Comparison of ENCODE assay signal across 1 cellular context in the genomic region with DNA sequence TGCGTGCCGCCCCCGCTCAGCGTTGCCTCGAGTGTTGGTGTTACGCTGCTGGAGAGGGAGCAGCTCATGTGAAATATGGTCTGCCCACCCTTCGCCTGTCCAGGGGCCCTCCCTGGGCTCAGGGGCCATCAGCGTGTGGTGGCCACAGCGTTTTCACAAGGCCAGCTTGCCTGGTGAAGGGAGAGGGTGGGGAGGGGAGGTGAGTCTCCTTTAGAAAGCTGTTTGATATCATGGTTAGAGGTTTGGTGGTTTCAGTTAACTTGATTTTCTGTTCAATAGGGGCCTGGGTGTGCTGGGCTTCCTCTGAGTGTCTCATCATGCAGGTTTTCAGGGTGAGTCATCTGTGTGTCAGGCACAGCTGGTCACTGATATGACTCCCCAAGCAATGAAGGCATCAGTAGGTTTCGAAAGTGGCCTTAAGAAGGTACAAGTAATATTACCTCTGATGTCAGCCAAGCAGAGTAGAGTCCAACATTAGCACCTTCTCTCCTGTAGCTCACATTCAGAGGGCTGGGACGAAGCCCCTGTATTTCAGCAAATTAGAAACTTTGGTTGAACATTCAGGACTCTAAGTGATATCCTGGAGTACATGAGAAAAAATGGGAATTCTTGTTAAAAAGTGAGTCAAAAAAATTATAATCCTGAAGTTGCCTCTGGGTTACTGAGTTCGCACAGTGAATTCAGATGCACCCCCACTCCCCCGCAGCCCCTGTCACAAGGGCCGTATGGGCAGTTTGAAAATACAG.
TF ChIP-seq lines count a peak whose summit lies in the region.

No MANE protein-coding gene starts in this region.

TF ChIP-seq in K562, 482 proteins besides CTCF, POLR2A, EP300 and RAD21 (continued from another document and continues in another):
- TF ChIP-seq, protein P1, sequence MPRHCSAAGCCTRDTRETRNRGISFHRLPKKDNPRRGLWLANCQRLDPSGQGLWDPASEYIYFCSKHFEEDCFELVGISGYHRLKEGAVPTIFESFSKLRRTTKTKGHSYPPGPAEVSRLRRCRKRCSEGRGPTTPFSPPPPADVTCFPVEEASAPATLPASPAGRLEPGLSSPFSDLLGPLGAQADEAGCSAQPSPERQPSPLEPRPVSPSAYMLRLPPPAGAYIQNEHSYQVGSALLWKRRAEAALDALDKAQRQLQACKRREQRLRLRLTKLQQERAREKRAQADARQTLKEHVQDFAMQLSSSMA (CRISPR knock-in tag; IDR thresholded peaks at IDR 0.05): no peak
- TF ChIP-seq GABPA (tag; conservative IDR thresholded peaks at IDR 0.05; ENCODE audit: low read depth) (no peak), ZZZ3 (IDR thresholded peaks at IDR 0.05) (no peak), BDP1 (IDR thresholded peaks at IDR 0.05; ENCODE audit: insufficient read depth, insufficient read length) (no peak), NFATC3 (IDR thresholded peaks at IDR 0.05) (no peak), ZNF507 (tag; conservative IDR thresholded peaks at IDR 0.05) (no peak), EGR1 (conservative IDR thresholded peaks at IDR 0.05) (peak; percentile 91), OTX1 (CRISPR knock-in tag; IDR thresholded peaks at IDR 0.05) (no peak), RFX5 (IDR thresholded peaks at IDR 0.05; ENCODE audit: low read depth, low read length) (no peak), NONO (IDR thresholded peaks at IDR 0.05; ENCODE audit: low read depth in 2 of 2, low read length in 1 of 2) (no peak), SETDB1 (IDR thresholded peaks at IDR 0.05; ENCODE audit: low read length) (no peak), KAT2B (IDR thresholded peaks at IDR 0.05; ENCODE audit: low read depth, low read length) (no peak), ETS2 (tag; IDR thresholded peaks at IDR 0.05; ENCODE audit: borderline replicate concordance, poor library complexity, severe bottlenecking) (no peak), SAP30 (IDR thresholded peaks at IDR 0.05; ENCODE audit: borderline replicate concordance, insufficient read depth, low read depth, low read length, poor library complexity, severe bottlenecking) (no peak), EP400 (IDR thresholded peaks at IDR 0.05) (no peak), DNMT1 (IDR thresholded peaks at IDR 0.05) (no peak), ILF3 (IDR thresholded peaks at IDR 0.05; ENCODE audit: borderline replicate concordance) (no peak), RFX7 (CRISPR knock-in tag; IDR thresholded peaks at IDR 0.05) (no peak), CHD2 (IDR thresholded peaks at IDR 0.05; ENCODE audit: low read depth, low read length) (no peak), WHSC1 (IDR thresholded peaks at IDR 0.05; ENCODE audit: low read length) (no peak), CTBP1 (IDR thresholded peaks at IDR 0.05; ENCODE audit: borderline replicate concordance) (peak; percentile 65; the same call in 1 of the 2 replicates), ZNF140 (CRISPR knock-in tag; IDR thresholded peaks at IDR 0.05) (no peak), GTF2A2 (tag; IDR thresholded peaks at IDR 0.05) (no peak), DACH1 (IDR thresholded peaks at IDR 0.05; ENCODE audit: partially characterized antibody) (peak; percentile 95), ZNF384 (IDR thresholded peaks at IDR 0.05; ENCODE audit: low read depth, low read length) (no peak), MAZ (CRISPR knock-in tag; conservative IDR thresholded peaks at IDR 0.05 in 1 of 2, IDR thresholded peaks at IDR 0.05 in 1 of 2) (no peak), SP1 (CRISPR knock-in tag; IDR thresholded peaks at IDR 0.05) (no peak), ZNF274 (IDR thresholded peaks at IDR 0.05; ENCODE audit: borderline replicate concordance, low read depth, low read length) (no peak), IRF2 (CRISPR knock-in tag; IDR thresholded peaks at IDR 0.05) (no peak), NR4A1 (CRISPR knock-in tag; IDR thresholded peaks at IDR 0.05) (no peak), NR4A1 (tag; IDR thresholded peaks at IDR 0.05) (no peak), HNRNPUL1 (IDR thresholded peaks at IDR 0.05; ENCODE audit: low read length) (no peak), FOSL1 (tag; conservative IDR thresholded peaks at IDR 0.05) (peak; percentile 99), NEUROD1 (IDR thresholded peaks at IDR 0.05; ENCODE audit: borderline replicate concordance, low read depth, low read length, partially characterized antibody) (peak; percentile 60), ZFPM2 (CRISPR knock-in tag; IDR thresholded peaks at IDR 0.05) (no peak), PTTG1 (tag; IDR thresholded peaks at IDR 0.05; ENCODE audit: low read depth) (no peak), ZNF282 (CRISPR knock-in tag; IDR thresholded peaks at IDR 0.05) (no peak), NFYB (IDR thresholded peaks at IDR 0.05; ENCODE audit: extremely low read depth, insufficient read length) (no peak), RBM15 (IDR thresholded peaks at IDR 0.05; ENCODE audit: insufficient read depth, low read length) (no peak), PHF21A (IDR thresholded peaks at IDR 0.05; ENCODE audit: borderline replicate concordance, low read depth) (no peak), ETV1 (tag; conservative IDR thresholded peaks at IDR 0.05; ENCODE audit: low read depth) (no peak), ZNF586 (CRISPR knock-in tag; conservative IDR thresholded peaks at IDR 0.05) (no peak), RAD51 (IDR thresholded peaks at IDR 0.05; ENCODE audit: borderline replicate concordance, low read depth) (no peak)
- TF ChIP-seq, protein P2, sequence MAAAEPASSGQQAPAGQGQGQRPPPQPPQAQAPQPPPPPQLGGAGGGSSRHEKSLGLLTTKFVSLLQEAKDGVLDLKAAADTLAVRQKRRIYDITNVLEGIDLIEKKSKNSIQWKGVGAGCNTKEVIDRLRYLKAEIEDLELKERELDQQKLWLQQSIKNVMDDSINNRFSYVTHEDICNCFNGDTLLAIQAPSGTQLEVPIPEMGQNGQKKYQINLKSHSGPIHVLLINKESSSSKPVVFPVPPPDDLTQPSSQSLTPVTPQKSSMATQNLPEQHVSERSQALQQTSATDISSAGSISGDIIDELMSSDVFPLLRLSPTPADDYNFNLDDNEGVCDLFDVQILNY (CRISPR knock-in tag; IDR thresholded peaks at IDR 0.05): no peak
- TF ChIP-seq, protein P3, sequence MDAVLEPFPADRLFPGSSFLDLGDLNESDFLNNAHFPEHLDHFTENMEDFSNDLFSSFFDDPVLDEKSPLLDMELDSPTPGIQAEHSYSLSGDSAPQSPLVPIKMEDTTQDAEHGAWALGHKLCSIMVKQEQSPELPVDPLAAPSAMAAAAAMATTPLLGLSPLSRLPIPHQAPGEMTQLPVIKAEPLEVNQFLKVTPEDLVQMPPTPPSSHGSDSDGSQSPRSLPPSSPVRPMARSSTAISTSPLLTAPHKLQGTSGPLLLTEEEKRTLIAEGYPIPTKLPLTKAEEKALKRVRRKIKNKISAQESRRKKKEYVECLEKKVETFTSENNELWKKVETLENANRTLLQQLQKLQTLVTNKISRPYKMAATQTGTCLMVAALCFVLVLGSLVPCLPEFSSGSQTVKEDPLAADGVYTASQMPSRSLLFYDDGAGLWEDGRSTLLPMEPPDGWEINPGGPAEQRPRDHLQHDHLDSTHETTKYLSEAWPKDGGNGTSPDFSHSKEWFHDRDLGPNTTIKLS (IDR thresholded peaks at IDR 0.05; ENCODE audit: borderline replicate concordance, low read depth): no peak
- TF ChIP-seq, protein P4, sequence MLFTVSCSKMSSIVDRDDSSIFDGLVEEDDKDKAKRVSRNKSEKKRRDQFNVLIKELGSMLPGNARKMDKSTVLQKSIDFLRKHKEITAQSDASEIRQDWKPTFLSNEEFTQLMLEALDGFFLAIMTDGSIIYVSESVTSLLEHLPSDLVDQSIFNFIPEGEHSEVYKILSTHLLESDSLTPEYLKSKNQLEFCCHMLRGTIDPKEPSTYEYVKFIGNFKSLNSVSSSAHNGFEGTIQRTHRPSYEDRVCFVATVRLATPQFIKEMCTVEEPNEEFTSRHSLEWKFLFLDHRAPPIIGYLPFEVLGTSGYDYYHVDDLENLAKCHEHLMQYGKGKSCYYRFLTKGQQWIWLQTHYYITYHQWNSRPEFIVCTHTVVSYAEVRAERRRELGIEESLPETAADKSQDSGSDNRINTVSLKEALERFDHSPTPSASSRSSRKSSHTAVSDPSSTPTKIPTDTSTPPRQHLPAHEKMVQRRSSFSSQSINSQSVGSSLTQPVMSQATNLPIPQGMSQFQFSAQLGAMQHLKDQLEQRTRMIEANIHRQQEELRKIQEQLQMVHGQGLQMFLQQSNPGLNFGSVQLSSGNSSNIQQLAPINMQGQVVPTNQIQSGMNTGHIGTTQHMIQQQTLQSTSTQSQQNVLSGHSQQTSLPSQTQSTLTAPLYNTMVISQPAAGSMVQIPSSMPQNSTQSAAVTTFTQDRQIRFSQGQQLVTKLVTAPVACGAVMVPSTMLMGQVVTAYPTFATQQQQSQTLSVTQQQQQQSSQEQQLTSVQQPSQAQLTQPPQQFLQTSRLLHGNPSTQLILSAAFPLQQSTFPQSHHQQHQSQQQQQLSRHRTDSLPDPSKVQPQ (CRISPR knock-in tag; IDR thresholded peaks at IDR 0.05; ENCODE audit: borderline replicate concordance): no peak
- TF ChIP-seq, protein P5, sequence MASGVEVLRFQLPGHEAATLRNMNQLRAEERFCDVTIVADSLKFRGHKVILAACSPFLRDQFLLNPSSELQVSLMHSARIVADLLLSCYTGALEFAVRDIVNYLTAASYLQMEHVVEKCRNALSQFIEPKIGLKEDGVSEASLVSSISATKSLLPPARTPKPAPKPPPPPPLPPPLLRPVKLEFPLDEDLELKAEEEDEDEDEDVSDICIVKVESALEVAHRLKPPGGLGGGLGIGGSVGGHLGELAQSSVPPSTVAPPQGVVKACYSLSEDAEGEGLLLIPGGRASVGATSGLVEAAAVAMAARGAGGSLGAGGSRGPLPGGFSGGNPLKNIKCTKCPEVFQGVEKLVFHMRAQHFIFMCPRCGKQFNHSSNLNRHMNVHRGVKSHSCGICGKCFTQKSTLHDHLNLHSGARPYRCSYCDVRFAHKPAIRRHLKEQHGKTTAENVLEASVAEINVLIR (CRISPR knock-in tag; IDR thresholded peaks at IDR 0.05): no peak
- TF ChIP-seq, protein P6, sequence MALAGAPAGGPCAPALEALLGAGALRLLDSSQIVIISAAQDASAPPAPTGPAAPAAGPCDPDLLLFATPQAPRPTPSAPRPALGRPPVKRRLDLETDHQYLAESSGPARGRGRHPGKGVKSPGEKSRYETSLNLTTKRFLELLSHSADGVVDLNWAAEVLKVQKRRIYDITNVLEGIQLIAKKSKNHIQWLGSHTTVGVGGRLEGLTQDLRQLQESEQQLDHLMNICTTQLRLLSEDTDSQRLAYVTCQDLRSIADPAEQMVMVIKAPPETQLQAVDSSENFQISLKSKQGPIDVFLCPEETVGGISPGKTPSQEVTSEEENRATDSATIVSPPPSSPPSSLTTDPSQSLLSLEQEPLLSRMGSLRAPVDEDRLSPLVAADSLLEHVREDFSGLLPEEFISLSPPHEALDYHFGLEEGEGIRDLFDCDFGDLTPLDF (CRISPR knock-in tag; IDR thresholded peaks at IDR 0.05): no peak
- TF ChIP-seq, protein P7, sequence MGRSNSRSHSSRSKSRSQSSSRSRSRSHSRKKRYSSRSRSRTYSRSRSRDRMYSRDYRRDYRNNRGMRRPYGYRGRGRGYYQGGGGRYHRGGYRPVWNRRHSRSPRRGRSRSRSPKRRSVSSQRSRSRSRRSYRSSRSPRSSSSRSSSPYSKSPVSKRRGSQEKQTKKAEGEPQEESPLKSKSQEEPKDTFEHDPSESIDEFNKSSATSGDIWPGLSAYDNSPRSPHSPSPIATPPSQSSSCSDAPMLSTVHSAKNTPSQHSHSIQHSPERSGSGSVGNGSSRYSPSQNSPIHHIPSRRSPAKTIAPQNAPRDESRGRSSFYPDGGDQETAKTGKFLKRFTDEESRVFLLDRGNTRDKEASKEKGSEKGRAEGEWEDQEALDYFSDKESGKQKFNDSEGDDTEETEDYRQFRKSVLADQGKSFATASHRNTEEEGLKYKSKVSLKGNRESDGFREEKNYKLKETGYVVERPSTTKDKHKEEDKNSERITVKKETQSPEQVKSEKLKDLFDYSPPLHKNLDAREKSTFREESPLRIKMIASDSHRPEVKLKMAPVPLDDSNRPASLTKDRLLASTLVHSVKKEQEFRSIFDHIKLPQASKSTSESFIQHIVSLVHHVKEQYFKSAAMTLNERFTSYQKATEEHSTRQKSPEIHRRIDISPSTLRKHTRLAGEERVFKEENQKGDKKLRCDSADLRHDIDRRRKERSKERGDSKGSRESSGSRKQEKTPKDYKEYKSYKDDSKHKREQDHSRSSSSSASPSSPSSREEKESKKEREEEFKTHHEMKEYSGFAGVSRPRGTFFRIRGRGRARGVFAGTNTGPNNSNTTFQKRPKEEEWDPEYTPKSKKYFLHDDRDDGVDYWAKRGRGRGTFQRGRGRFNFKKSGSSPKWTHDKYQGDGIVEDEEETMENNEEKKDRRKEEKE (IDR thresholded peaks at IDR 0.05; ENCODE audit: borderline replicate concordance in 1 of 2, control insufficient read depth in 1 of 2, low read depth in 2 of 2, low read length in 1 of 2): no peak
- TF ChIP-seq, protein P8, sequence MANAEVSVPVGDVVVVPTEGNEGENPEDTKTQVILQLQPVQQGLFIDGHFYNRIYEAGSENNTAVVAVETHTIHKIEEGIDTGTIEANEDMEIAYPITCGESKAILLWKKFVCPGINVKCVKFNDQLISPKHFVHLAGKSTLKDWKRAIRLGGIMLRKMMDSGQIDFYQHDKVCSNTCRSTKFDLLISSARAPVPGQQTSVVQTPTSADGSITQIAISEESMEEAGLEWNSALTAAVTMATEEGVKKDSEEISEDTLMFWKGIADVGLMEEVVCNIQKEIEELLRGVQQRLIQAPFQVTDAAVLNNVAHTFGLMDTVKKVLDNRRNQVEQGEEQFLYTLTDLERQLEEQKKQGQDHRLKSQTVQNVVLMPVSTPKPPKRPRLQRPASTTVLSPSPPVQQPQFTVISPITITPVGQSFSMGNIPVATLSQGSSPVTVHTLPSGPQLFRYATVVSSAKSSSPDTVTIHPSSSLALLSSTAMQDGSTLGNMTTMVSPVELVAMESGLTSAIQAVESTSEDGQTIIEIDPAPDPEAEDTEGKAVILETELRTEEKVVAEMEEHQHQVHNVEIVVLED (CRISPR knock-in tag; IDR thresholded peaks at IDR 0.05): no peak
- TF ChIP-seq, protein P9, sequence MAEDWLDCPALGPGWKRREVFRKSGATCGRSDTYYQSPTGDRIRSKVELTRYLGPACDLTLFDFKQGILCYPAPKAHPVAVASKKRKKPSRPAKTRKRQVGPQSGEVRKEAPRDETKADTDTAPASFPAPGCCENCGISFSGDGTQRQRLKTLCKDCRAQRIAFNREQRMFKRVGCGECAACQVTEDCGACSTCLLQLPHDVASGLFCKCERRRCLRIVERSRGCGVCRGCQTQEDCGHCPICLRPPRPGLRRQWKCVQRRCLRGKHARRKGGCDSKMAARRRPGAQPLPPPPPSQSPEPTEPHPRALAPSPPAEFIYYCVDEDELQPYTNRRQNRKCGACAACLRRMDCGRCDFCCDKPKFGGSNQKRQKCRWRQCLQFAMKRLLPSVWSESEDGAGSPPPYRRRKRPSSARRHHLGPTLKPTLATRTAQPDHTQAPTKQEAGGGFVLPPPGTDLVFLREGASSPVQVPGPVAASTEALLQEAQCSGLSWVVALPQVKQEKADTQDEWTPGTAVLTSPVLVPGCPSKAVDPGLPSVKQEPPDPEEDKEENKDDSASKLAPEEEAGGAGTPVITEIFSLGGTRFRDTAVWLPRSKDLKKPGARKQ (CRISPR knock-in tag; IDR thresholded peaks at IDR 0.05): no peak
- TF ChIP-seq, protein P10, sequence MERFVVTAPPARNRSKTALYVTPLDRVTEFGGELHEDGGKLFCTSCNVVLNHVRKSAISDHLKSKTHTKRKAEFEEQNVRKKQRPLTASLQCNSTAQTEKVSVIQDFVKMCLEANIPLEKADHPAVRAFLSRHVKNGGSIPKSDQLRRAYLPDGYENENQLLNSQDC (CRISPR knock-in tag; IDR thresholded peaks at IDR 0.05): no peak
